15 cellular contexts compared by ENCODE assay signal in the genomic region with DNA sequence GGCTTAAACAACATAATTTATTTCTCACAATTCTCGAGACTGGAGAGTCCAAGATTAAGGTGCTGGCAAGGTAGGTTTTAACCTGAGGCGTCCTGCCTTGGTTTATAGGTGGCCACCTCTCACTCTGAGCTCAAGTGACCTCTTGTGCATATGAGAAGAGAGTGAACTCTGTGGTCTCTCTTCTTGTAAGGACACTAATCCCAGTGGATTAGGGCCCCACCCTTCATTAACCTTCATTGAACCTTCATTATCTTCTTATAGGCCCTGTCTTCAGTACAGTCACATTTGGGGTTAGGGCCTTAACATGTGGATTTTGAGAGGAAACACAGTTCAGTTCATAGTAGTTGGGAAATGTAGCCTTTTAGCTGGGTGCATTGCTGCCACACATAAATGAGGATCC. TPM values are rescaled to one million over a fixed set of nuclear protein-coding genes. Genes with fewer than 3 reads are reported as not detected.
DNase-seq lines count a peak whose midpoint lies in the region; ATAC-seq and TF ChIP-seq lines count a peak whose summit lies in the region.
"Had no signal": no experiment of that assay in that cellular context is flagged by ENCODE, and none has a peak within 500 bp of the region (broad histone marks: within the 10 kb centered on the region; RNA-seq: fewer than 3 reads in every experiment).

No MANE protein-coding gene starts in this region.

- peak; percentile 44 for DNase-seq in natural killer cell treated with Interleukin-12 subunit alpha and Interleukin-12 subunit beta and Interleukin-15 and Interleukin-18, amount 100 ng/mL, for 72 hours (ENCODE audit: low spot score)
- no peak for DNase-seq in natural killer cell
- DNase-seq in chondrocyte (ENCODE audit: low spot score), result no peak
- DNase-seq in mesothelial cell of epicardium (ENCODE audit: low spot score in 2 of 2, unreplicated experiment in 2 of 2), result no peak
- DNase-seq in COLO829 (ENCODE audit: low spot score), result no peak
- no peak for DNase-seq in progenitor cell of endocrine pancreas (ENCODE audit: low spot score, unreplicated experiment)
- DNase-seq: BE2C; CD4-positive, alpha-beta memory T cell; COR-L47; DMS153; DMS79 treated with DMSO at 0.1 percent for 48 hours; EL; H7 had no signal

- H3K4me3 Mint-ChIP-seq in natural killer cell treated with Interleukin-12 subunit alpha and Interleukin-12 subunit beta and Interleukin-15 and Interleukin-18, amount 100 ng/mL, for 72 hours, result no peak overlapping the region
- H3K4me3 Mint-ChIP-seq in natural killer cell (no peak overlapping the region), chondrocyte (ENCODE audit: unreplicated experiment) (no peak overlapping the region), mesothelial cell of epicardium (no peak overlapping the region), progenitor cell of endocrine pancreas (ENCODE audit: low read depth) (no peak overlapping the region)
- H3K4me3 Mint-ChIP-seq: CD4-positive, alpha-beta memory T cell; GM23338 had no signal

- H3K27ac Mint-ChIP-seq in natural killer cell treated with Interleukin-12 subunit alpha and Interleukin-12 subunit beta and Interleukin-15 and Interleukin-18, amount 100 ng/mL, for 72 hours, result no peak overlapping the region
- H3K27ac Mint-ChIP-seq in natural killer cell (no peak overlapping the region), chondrocyte (ENCODE audit: unreplicated experiment) (peak overlapping the region; percentile 88), mesothelial cell of epicardium (peak overlapping the region; percentile 50), progenitor cell of endocrine pancreas (no peak overlapping the region)
- H3K27ac Mint-ChIP-seq: GM23338 had no signal

- no peaks in the 10 kb centered on the region for H3K27me3 Mint-ChIP-seq in natural killer cell treated with Interleukin-12 subunit alpha and Interleukin-12 subunit beta and Interleukin-15 and Interleukin-18, amount 100 ng/mL, for 72 hours
- H3K27me3 Mint-ChIP-seq in natural killer cell (ENCODE audit: low read depth in 2 of 2) (no peaks in the 10 kb centered on the region), chondrocyte (ENCODE audit: low read depth) (no peaks in the 10 kb centered on the region), mesothelial cell of epicardium (ENCODE audit: low read depth) (no peaks in the 10 kb centered on the region), progenitor cell of endocrine pancreas (no peaks in the 10 kb centered on the region)
- H3K27me3 Mint-ChIP-seq: CD4-positive, alpha-beta memory T cell had no signal

- no peak for ATAC-seq in natural killer cell treated with Interleukin-12 subunit alpha and Interleukin-12 subunit beta and Interleukin-15 and Interleukin-18, amount 100 ng/mL, for 72 hours
- no peak for ATAC-seq in natural killer cell
- ATAC-seq: A549, GM23338 had no signal

- TF ChIP-seq CTCF in natural killer cell (IDR thresholded peaks at IDR 0.05) (no peak), chondrocyte (IDR thresholded peaks at IDR 0.05) (no peak), mesothelial cell of epicardium (IDR thresholded peaks at IDR 0.05; ENCODE audit: unreplicated experiment) (no peak), progenitor cell of endocrine pancreas (IDR thresholded peaks at IDR 0.05; ENCODE audit: unreplicated experiment) (no peak)

- no peaks in the 10 kb centered on the region for H3K9me3 Mint-ChIP-seq in natural killer cell treated with Interleukin-12 subunit alpha and Interleukin-12 subunit beta and Interleukin-15 and Interleukin-18, amount 100 ng/mL, for 72 hours
- H3K9me3 Mint-ChIP-seq in natural killer cell, result no peaks in the 10 kb centered on the region
- H3K9me3 Mint-ChIP-seq in chondrocyte (ENCODE audit: low read depth), result no peaks in the 10 kb centered on the region
- peaks cover 4% of the 10 kb centered on the region for H3K9me3 Mint-ChIP-seq in mesothelial cell of epicardium
- H3K9me3 Mint-ChIP-seq in progenitor cell of endocrine pancreas (ENCODE audit: low read depth), result peaks cover 13% of the 10 kb centered on the region
- H3K9me3 Mint-ChIP-seq: CD4-positive, alpha-beta memory T cell; GM23338 had no signal

- H3K4me1 Mint-ChIP-seq in natural killer cell treated with Interleukin-12 subunit alpha and Interleukin-12 subunit beta and Interleukin-15 and Interleukin-18, amount 100 ng/mL, for 72 hours (ENCODE audit: low read depth in 2 of 2), result peaks cover 18 to 24% of the 10 kb centered on the region in 2 donors
- H3K4me1 Mint-ChIP-seq in natural killer cell (peaks cover 35 to 50% of the 10 kb centered on the region in 2 donors), chondrocyte (ENCODE audit: low read depth) (peaks cover 39% of the 10 kb centered on the region), mesothelial cell of epicardium (peaks cover 5% of the 10 kb centered on the region), progenitor cell of endocrine pancreas (ENCODE audit: low read depth) (peaks cover 33% of the 10 kb centered on the region)

- peaks cover 11% of the 10 kb centered on the region for H3K36me3 Mint-ChIP-seq in natural killer cell treated with Interleukin-12 subunit alpha and Interleukin-12 subunit beta and Interleukin-15 and Interleukin-18, amount 100 ng/mL, for 72 hours
- H3K36me3 Mint-ChIP-seq in natural killer cell (peaks cover 6% of the 10 kb centered on the region), chondrocyte (ENCODE audit: low read depth) (peaks cover 4% of the 10 kb centered on the region), mesothelial cell of epicardium (peaks cover 45% of the 10 kb centered on the region), progenitor cell of endocrine pancreas (ENCODE audit: insufficient read depth) (peaks cover 35% of the 10 kb centered on the region)

- intact Hi-C loops in natural killer cell (cut with micrococcal nuclease), result no loop called here

RNA-seq across cellular contexts. Expression of gene MAP2K4, which starts 57.1 kb away (rescaled TPM):
- total RNA-seq in natural killer cell treated with Interleukin-12 subunit alpha and Interleukin-12 subunit beta and Interleukin-15 and Interleukin-18, amount 100 ng/mL, for 72 hours, result 10 to 100 TPM; 34.9 to 35.6 TPM
- 10 to 100 TPM; 30.1 to 35.0 (median 33.7) TPM for total RNA-seq in natural killer cell
- 20.4 to 27.4 TPM (median 26.0 TPM) in 3 replicates for total RNA-seq in chondrocyte
- 57.5 to 58.7 TPM (median 57.9 TPM) in 3 replicates for total RNA-seq in mesothelial cell of epicardium
- 62.0 and 64.2 TPM in 2 replicates for total RNA-seq in progenitor cell of endocrine pancreas

Comparison
In these comparisons a context has a peak if more than half of its experiments do, and no peak if none do; other contexts are left out.
1. H3K27ac Mint-ChIP-seq: peak in chondrocyte (single experiment) and mesothelial cell of epicardium (single experiment); none in natural killer cell treated with Interleukin-12 subunit alpha and Interleukin-12 subunit beta and Interleukin-15 and Interleukin-18, amount 100 ng/mL, for 72 hours (0 of 2), natural killer cell (0 of 2) and progenitor cell of endocrine pancreas (single experiment).